Comparison of ENCODE assay signal across 17 cellular contexts in genomic region chr1:160401972-160402795, GRCh38. TPM values are rescaled to one million over a fixed set of nuclear protein-coding genes. Genes with fewer than 3 reads are reported as not detected.
DNase-seq lines count a peak whose midpoint lies in the region; ATAC-seq and TF ChIP-seq lines count a peak whose summit lies in the region.
"Had no signal": no experiment of that assay in that cellular context is flagged by ENCODE, and none has a peak within 500 bp of the region (broad histone marks: within the 10 kb centered on the region; RNA-seq: fewer than 3 reads in every experiment).

No MANE protein-coding gene starts in this region.

- no peak for TF ChIP-seq CTCF in brain (conservative IDR thresholded peaks at IDR 0.05)
- no peak for TF ChIP-seq CTCF in PC-3 (conservative IDR thresholded peaks at IDR 0.05; ENCODE audit: low read depth, low read length)

- BruUV-seq in PC-3 (replicated peaks; lab: Mats Ljungman, UMichigan) = no TSS peak

- peaks cover 28% of the 10 kb centered on the region for H3K27me3 Mint-ChIP-seq in activated CD4-positive, alpha-beta T cell treated with anti-CD3 and anti-CD28 coated beads, Interleukin-2, amount 10 ng/mL, durations not matched to agents 7 days and 5 days
- peaks cover 8% of the 10 kb centered on the region for H3K27me3 Mint-ChIP-seq in brain

- no peaks in the 10 kb centered on the region for H3K36me3 Mint-ChIP-seq in activated CD4-positive, alpha-beta T cell treated with anti-CD3 and anti-CD28 coated beads, Interleukin-2, amount 10 ng/mL, durations not matched to agents 7 days and 5 days (ENCODE audit: low read depth)
- H3K36me3 Mint-ChIP-seq in brain = peaks cover 5% of the 10 kb centered on the region

- H3K9me3 ChIP-seq in mesenchymal stem cell (ENCODE audit: control insufficient read depth, low read length) (no peaks in the 10 kb centered on the region), stomach smooth muscle (ENCODE audit: control insufficient read depth in 2 of 2, low read length in 2 of 2) (no peaks in the 10 kb centered on the region), PC-3 (ENCODE audit: low read length) (no peaks in the 10 kb centered on the region)
- H3K9me3 ChIP-seq: prostate gland had no signal

- peak overlapping the region in 1 of 2 experiments; percentile 47 for H3K23ac ChIP-seq in mesenchymal stem cell (ENCODE audit: low read length in 2 of 2)

- no peak overlapping the region for H2AFZ ChIP-seq in mesenchymal stem cell (ENCODE audit: low read depth, low read length)
- no peak overlapping the region for H2AFZ ChIP-seq in PC-3 (ENCODE audit: low read length)

- peak; percentile 5 for DNase-seq in activated CD4-positive, alpha-beta T cell treated with anti-CD3 and anti-CD28 coated beads, Interleukin-2, amount 10 ng/mL, durations not matched to agents 7 days and 5 days
- no peak for DNase-seq in activated CD4-positive, alpha-beta T cell treated with anti-CD3 and anti-CD28 coated beads for 48 hours
- DNase-seq in mesenchymal stem cell = no peak
- no peak for DNase-seq in NK-92 (lab: John Stamatoyannopoulos, UW; ENCODE audit: unreplicated experiment)
- DNase-seq in PC-3 = no peak
- no peak for DNase-seq in HUDEP-2 (lab: John Stamatoyannopoulos, UW; ENCODE audit: unreplicated experiment in 76 of 76)
- DNase-seq: 8988T; activated CD8-positive, alpha-beta memory T cell treated with anti-CD3 and anti-CD28 coated beads, Interleukin-2, amount 50 U/mL, for 48 hours; aorta; DMS 273 treated with DMSO at 0.1 percent for 48 hours; KG1; kidney; NCI-H2081; stimulated activated CD4-positive, alpha-beta T cell treated with anti-CD3 and anti-CD28 coated beads, Interleukin-4, amount 100 ng/mL, for 24 hours had no signal

- H3K4me1 ChIP-seq in mesenchymal stem cell (ENCODE audit: control insufficient read depth, insufficient read depth, low read depth, low read length) = peaks cover 21% of the 10 kb centered on the region
- H3K4me1 ChIP-seq in stomach smooth muscle (ENCODE audit: control insufficient read depth, insufficient read depth, low read length) = peaks cover 19% of the 10 kb centered on the region
- H3K4me1 ChIP-seq in PC-3 (ENCODE audit: insufficient read depth, low read length) = peaks cover 6% of the 10 kb centered on the region; the same call in 1 of the 2 replicates

- H3K18ac ChIP-seq in mesenchymal stem cell (ENCODE audit: low read depth in 1 of 2, low read length in 2 of 2) = no peak overlapping the region

- ATAC-seq in PC-3 = no peak

- H3K27ac Mint-ChIP-seq in activated CD4-positive, alpha-beta T cell treated with anti-CD3 and anti-CD28 coated beads, Interleukin-2, amount 10 ng/mL, durations not matched to agents 7 days and 5 days = no peak overlapping the region
- H3K27ac Mint-ChIP-seq in brain = peak overlapping the region; percentile 90 to 95 (median 93)

- no peak overlapping the region for H4K8ac ChIP-seq in mesenchymal stem cell (ENCODE audit: low read length)

- no peak overlapping the region for H3K4me3 Mint-ChIP-seq in activated CD4-positive, alpha-beta T cell treated with anti-CD3 and anti-CD28 coated beads, Interleukin-2, amount 10 ng/mL, durations not matched to agents 7 days and 5 days
- H3K4me3 Mint-ChIP-seq in brain = peak overlapping the region; percentile 90 to 95 (median 93)

- H3K4me2 ChIP-seq in mesenchymal stem cell (ENCODE audit: low read length, poor library complexity, severe bottlenecking) (peak overlapping the region; percentile 52), PC-3 (ENCODE audit: low read length) (no peak overlapping the region)

- H4K91ac ChIP-seq in mesenchymal stem cell (ENCODE audit: low read length) = no peak overlapping the region

- POLR2A ChIA-PET in activated CD4-positive, alpha-beta T cell treated with anti-CD3 and anti-CD28 coated beads, Interleukin-2, amount 10 ng/mL, durations not matched to agents 7 days and 5 days (lab: Charles Lee) = no interaction called here
- POLR2A ChIA-PET in PC-3 (lab: Charles Lee; ENCODE audit: unreplicated experiment) = no interaction called here

- peak overlapping the region; percentile 32 for H2AK5ac ChIP-seq in mesenchymal stem cell (ENCODE audit: low read length, severe bottlenecking)

- no peak overlapping the region for H2BK120ac ChIP-seq in mesenchymal stem cell (ENCODE audit: low read depth, low read length)

- CTCF ChIA-PET in activated CD4-positive, alpha-beta T cell treated with anti-CD3 and anti-CD28 coated beads, Interleukin-2, amount 10 ng/mL, durations not matched to agents 7 days and 5 days (lab: Charles Lee) = interaction anchor here (0.6 kb wide), 1 partner anchor 12 kb away, joined by 3 read pairs; no protein-coding TSS in a partner anchor
- CTCF ChIA-PET in PC-3 (lab: Charles Lee) = no interaction called here

- no peak overlapping the region for H2BK12ac ChIP-seq in mesenchymal stem cell (ENCODE audit: low read length in 2 of 2)

- H3K9ac ChIP-seq in mesenchymal stem cell (ENCODE audit: low read length) (no peak overlapping the region), stomach smooth muscle (ENCODE audit: low read length in 2 of 2) (no peak overlapping the region), PC-3 (ENCODE audit: low read length) (no peak overlapping the region)

- no peaks in the 10 kb centered on the region for H3K36me3 ChIP-seq in mesenchymal stem cell (ENCODE audit: control insufficient read depth in 1 of 2, insufficient read depth in 2 of 2, low read depth in 1 of 2, low read length in 2 of 2)
- H3K36me3 ChIP-seq in stomach smooth muscle (ENCODE audit: control insufficient read depth in 2 of 2, insufficient read depth in 2 of 2, low read length in 2 of 2) = no peaks in the 10 kb centered on the region
- H3K36me3 ChIP-seq in PC-3 (ENCODE audit: low read depth, low read length) = no peaks in the 10 kb centered on the region
- H3K36me3 ChIP-seq: prostate gland had no signal

- H3K4ac ChIP-seq in mesenchymal stem cell (ENCODE audit: low read depth in 1 of 2, low read length in 2 of 2) = no peak overlapping the region

- H3K4me1 Mint-ChIP-seq in activated CD4-positive, alpha-beta T cell treated with anti-CD3 and anti-CD28 coated beads, Interleukin-2, amount 10 ng/mL, durations not matched to agents 7 days and 5 days = peaks cover 2% of the 10 kb centered on the region
- H3K4me1 Mint-ChIP-seq in brain = peaks cover 74% of the 10 kb centered on the region

- 63% methylated on average over 7 of the region's 9 CpGs for WGBS in mesenchymal stem cell

- H4K20me1 ChIP-seq in PC-3 (ENCODE audit: low read length) = no peaks in the 10 kb centered on the region

- peaks cover 24% of the 10 kb centered on the region for H3K79me1 ChIP-seq in mesenchymal stem cell (replicated peaks; ENCODE audit: low read length, poor library complexity, severe bottlenecking)

- H2BK5ac ChIP-seq in mesenchymal stem cell (ENCODE audit: low read depth, low read length, poor library complexity, severe bottlenecking) = no peak overlapping the region

- H3K4me3 ChIP-seq in mesenchymal stem cell (ENCODE audit: insufficient read depth in 1 of 2, low read depth in 1 of 2, low read length in 2 of 2) (no peak overlapping the region), stomach smooth muscle (ENCODE audit: low read length in 2 of 2) (peak overlapping the region; percentile 78 to 80), PC-3 (ENCODE audit: low read length) (no peak overlapping the region)

- no peak overlapping the region for H2BK15ac ChIP-seq in mesenchymal stem cell (ENCODE audit: low read depth, poor library complexity, severe bottlenecking)

- H3K9me2 ChIP-seq in PC-3 (replicated peaks; ENCODE audit: low read length) = no peaks in the 10 kb centered on the region

- H3F3A ChIP-seq in PC-3 (ENCODE audit: low read length, unreplicated experiment) = no peaks in the 10 kb centered on the region

- H3K9me3 Mint-ChIP-seq in activated CD4-positive, alpha-beta T cell treated with anti-CD3 and anti-CD28 coated beads, Interleukin-2, amount 10 ng/mL, durations not matched to agents 7 days and 5 days = no peaks in the 10 kb centered on the region
- H3K9me3 Mint-ChIP-seq in brain = no peaks in the 10 kb centered on the region

- no peak overlapping the region for H3K14ac ChIP-seq in mesenchymal stem cell (ENCODE audit: low read length in 2 of 2)

- H3K79me2 ChIP-seq in PC-3 (ENCODE audit: low read length) = no peaks in the 10 kb centered on the region

- intact Hi-C loops in PC-3 (cut with micrococcal nuclease) = no loop called here

- H3K27ac ChIP-seq in mesenchymal stem cell (ENCODE audit: low read length, poor library complexity, severe bottlenecking) (no peak overlapping the region), stomach smooth muscle (ENCODE audit: low read length) (no peak overlapping the region), PC-3 (ENCODE audit: low read length) (no peak overlapping the region)

- H3K27me3 ChIP-seq in mesenchymal stem cell (ENCODE audit: control insufficient read depth in 1 of 2, insufficient read depth in 1 of 2, low read length in 2 of 2) (peaks cover 0 to 89% of the 10 kb centered on the region in 2 experiments), stomach smooth muscle (ENCODE audit: control insufficient read depth in 1 of 2, insufficient read depth in 2 of 2, low read length in 2 of 2) (no peaks in the 10 kb centered on the region), PC-3 (ENCODE audit: low read length) (peaks cover 45% of the 10 kb centered on the region)

RNA-seq across cellular contexts. Expression of gene VANGL2, which starts 1.8 kb away (rescaled TPM):
- under 1 TPM in 1 of 2 experiments, not detected in 1; 0.04 TPM for total RNA-seq in activated CD4-positive, alpha-beta T cell treated with anti-CD3 and anti-CD28 coated beads, Interleukin-2, amount 10 ng/mL, durations not matched to agents 7 days and 5 days
- 45.5 TPM for polyA plus RNA-seq in brain (ENCODE audit: insufficient read depth, low read depth, low replicate concordance)
- 9.6 TPM for polyA plus RNA-seq in mesenchymal stem cell (2013, experiment 1 of 2)
- polyA plus RNA-seq in mesenchymal stem cell (2013, experiment 2 of 2) = 8.8 TPM
- total RNA-seq in PC-3 (2014; rRNA removed) = 0.06 and 0.44 TPM in 2 replicates

RNA-seq across cellular contexts. Expression of gene NHLH1, which starts 35.3 kb away (rescaled TPM):
- under 1 TPM; 0.10 to 0.25 TPM for total RNA-seq in activated CD4-positive, alpha-beta T cell treated with anti-CD3 and anti-CD28 coated beads, Interleukin-2, amount 10 ng/mL, durations not matched to agents 7 days and 5 days
- 1.0 TPM for polyA plus RNA-seq in brain (ENCODE audit: insufficient read depth, low read depth, low replicate concordance)
- polyA plus RNA-seq in mesenchymal stem cell (2013, experiment 1 of 2) = 0.23 TPM
- 0.16 TPM for polyA plus RNA-seq in mesenchymal stem cell (2013, experiment 2 of 2)
- total RNA-seq in PC-3 (2014; rRNA removed) = not detected in 2 replicates
- total RNA-seq: prostate gland had no signal
- polyA plus RNA-seq: aorta had no signal

RNA-seq across cellular contexts. Expression of gene NCSTN, which starts 59.0 kb away (rescaled TPM):
- 10 to 100 TPM; 72.3 to 75.5 TPM for total RNA-seq in activated CD4-positive, alpha-beta T cell treated with anti-CD3 and anti-CD28 coated beads, Interleukin-2, amount 10 ng/mL, durations not matched to agents 7 days and 5 days
- 103 TPM for polyA plus RNA-seq in brain (ENCODE audit: insufficient read depth, low read depth, low replicate concordance)
- polyA plus RNA-seq in mesenchymal stem cell (2013, experiment 1 of 2) = 193 TPM
- 190 TPM for polyA plus RNA-seq in mesenchymal stem cell (2013, experiment 2 of 2)
- 48.2 and 49.6 TPM in 2 replicates for total RNA-seq in PC-3 (2014; rRNA removed)

RNA-seq across cellular contexts. Expression of gene COPA, which starts 59.1 kb away (rescaled TPM):
- 100 to 1,000 TPM; 122 TPM for total RNA-seq in activated CD4-positive, alpha-beta T cell treated with anti-CD3 and anti-CD28 coated beads, Interleukin-2, amount 10 ng/mL, durations not matched to agents 7 days and 5 days
- 173 TPM for polyA plus RNA-seq in brain (ENCODE audit: insufficient read depth, low read depth, low replicate concordance)
- polyA plus RNA-seq in mesenchymal stem cell (2013, experiment 1 of 2) = 189 TPM
- polyA plus RNA-seq in mesenchymal stem cell (2013, experiment 2 of 2) = 186 TPM
- 141 and 142 TPM in 2 replicates for total RNA-seq in PC-3 (2014; rRNA removed)

Comparison
In these comparisons a context has a peak if more than half of its experiments do, and no peak if none do; other contexts are left out.
1. H3K4me3 ChIP-seq: peak in stomach smooth muscle (2 of 2); none in mesenchymal stem cell (0 of 2) and PC-3 (single experiment).